Comparison of ENCODE assay signal across 8 cellular contexts in genomic region chr1:168386949-168387586, GRCh38.
DNase-seq lines count a peak whose midpoint lies in the region; ATAC-seq lines count a peak whose summit lies in the region.

No MANE protein-coding gene starts in this region.

- DNase-seq in T-helper 22 cell (ENCODE audit: low read depth) (peak; percentile 58), anterior cingulate cortex (lab: John Stamatoyannopoulos, UW) (peak in 47 of 58 donors; percentile 7 to 79 (median 46)), left kidney (ENCODE audit: low read depth, low spot score) (peak; percentile 87), HK-2 (ENCODE audit: unreplicated experiment) (no peak), cortex of kidney (lab: John Stamatoyannopoulos, UW) (no peak), NCI-H1930 (lab: John Stamatoyannopoulos, UW) (no peak)
- peak; percentile 60 for DNase-seq in stimulated activated CD8-positive, alpha-beta memory T cell treated with anti-CD3 and anti-CD28 coated beads, Interleukin-12 subunit alpha, Interleukin-12 subunit beta, amount 100 ng/mL, for 4 hours (ENCODE audit: low read depth)

- peak; percentile 49 for ATAC-seq in HG02759 (IDR thresholded peaks at IDR 0.05; ENCODE audit: unreplicated experiment)

Comparison
In these comparisons a context has a peak if more than half of its experiments do, and no peak if none do; other contexts are left out.
1. DNase-seq: peak in T-helper 22 cell (single experiment), anterior cingulate cortex (47 of 58), left kidney (single experiment) and stimulated activated CD8-positive, alpha-beta memory T cell treated with anti-CD3 and anti-CD28 coated beads, Interleukin-12 subunit alpha, Interleukin-12 subunit beta, amount 100 ng/mL, for 4 hours (single experiment); none in HK-2 (single experiment), cortex of kidney (single experiment) and NCI-H1930 (0 of 2).